ENCODE assay signal across 1 cellular context in genomic region chr6:33454009-33454946, GRCh38.
TF ChIP-seq lines count a peak whose summit lies in the region.

TSS of gene ZBTB9 (plus strand) at chr6:33454576. CDS start at chr6:33455101, 525 bp downstream.

TF ChIP-seq in GM12878, 131 proteins besides CTCF, POLR2A, EP300 and RAD21 (continued from another document and continues in another):
- peak; percentile 52 for TF ChIP-seq E4F1 (IDR thresholded peaks at IDR 0.05; ENCODE audit: borderline replicate concordance, partially characterized antibody)
- TF ChIP-seq STAT1 (conservative IDR thresholded peaks at IDR 0.05) = no peak
- 0 out of 2 replicates have a peak, but pooled peaks have one; percentile 21 for TF ChIP-seq IRF4 (IDR thresholded peaks at IDR 0.05; ENCODE audit: low read depth, low read length)
- TF ChIP-seq CBX5 (IDR thresholded peaks at IDR 0.05; ENCODE audit: low read depth) = no peak
- TF ChIP-seq USF2 (IDR thresholded peaks at IDR 0.05; ENCODE audit: borderline replicate concordance, low read depth, low read length) = no peak
- TF ChIP-seq TARDBP (IDR thresholded peaks at IDR 0.05; ENCODE audit: borderline replicate concordance) = no peak
- TF ChIP-seq ZSCAN29 (IDR thresholded peaks at IDR 0.05) = 0 out of 2 replicates have a peak, but pooled peaks have one; percentile 6
- TF ChIP-seq HDGF (IDR thresholded peaks at IDR 0.05) = no peak; the same call in 1 of the 2 replicates
- no peak for TF ChIP-seq EED (IDR thresholded peaks at IDR 0.05; ENCODE audit: low read depth)
- peak; percentile 35; the same call in 1 of the 2 replicates for TF ChIP-seq NR2F1 (conservative IDR thresholded peaks at IDR 0.05)
- TF ChIP-seq CHD1 (IDR thresholded peaks at IDR 0.05; ENCODE audit: low read depth, low read length) = no peak
- TF ChIP-seq RELB (IDR thresholded peaks at IDR 0.05; ENCODE audit: low read depth) = peak; percentile 54; the same call in 1 of the 2 replicates
- TF ChIP-seq EGR1 (IDR thresholded peaks at IDR 0.05; ENCODE audit: borderline replicate concordance in 1 of 2, low read depth in 2 of 2, low read length in 2 of 2) = peak in 1 of 2 experiments; percentile 88; a peak in 1 of 3 replicates
- TF ChIP-seq TBL1XR1 (IDR thresholded peaks at IDR 0.05; ENCODE audit: low read depth, low read length) = no peak
- peak; percentile 79 for TF ChIP-seq IRF3 (IDR thresholded peaks at IDR 0.05)
- TF ChIP-seq CREM (IDR thresholded peaks at IDR 0.05; ENCODE audit: low read depth) = peak; percentile 62
- no peak for TF ChIP-seq LARP7 (IDR thresholded peaks at IDR 0.05)
- TF ChIP-seq ZNF384 (IDR thresholded peaks at IDR 0.05; ENCODE audit: borderline replicate concordance, low read depth, low read length) = no peak
- no peak for TF ChIP-seq MYC (IDR thresholded peaks at IDR 0.05; ENCODE audit: insufficient read depth, insufficient read length, insufficient replicate concordance, low read length, severe bottlenecking)
- TF ChIP-seq CBFB (IDR thresholded peaks at IDR 0.05; ENCODE audit: low read depth) = no peak
- TF ChIP-seq RAD51 (IDR thresholded peaks at IDR 0.05) = no peak
- TF ChIP-seq SIX5 (IDR thresholded peaks at IDR 0.05; ENCODE audit: low read depth, low read length, severe bottlenecking) = peak; percentile 4
- TF ChIP-seq PBX3 (IDR thresholded peaks at IDR 0.05; ENCODE audit: insufficient replicate concordance, low read depth, low read length) = no peak
- peak; percentile 83 for TF ChIP-seq PML (IDR thresholded peaks at IDR 0.05; ENCODE audit: low read length)
- no peak for TF ChIP-seq ATF2 (IDR thresholded peaks at IDR 0.05; ENCODE audit: low read length)
- no peak for TF ChIP-seq YBX1 (IDR thresholded peaks at IDR 0.05)
- TF ChIP-seq ELK1 (IDR thresholded peaks at IDR 0.05; ENCODE audit: low read depth, low read length) = peak; percentile 58; the same call in 1 of the 2 replicates
- TF ChIP-seq ZNF622 (IDR thresholded peaks at IDR 0.05) = no peak
- TF ChIP-seq BRCA1 (IDR thresholded peaks at IDR 0.05; ENCODE audit: low read depth, low read length) = no peak
- TF ChIP-seq JUND (IDR thresholded peaks at IDR 0.05; ENCODE audit: low read depth, low read length) = no peak
- no peak for TF ChIP-seq MTA2 (IDR thresholded peaks at IDR 0.05; ENCODE audit: low read depth)
- peak; percentile 39; the same call in 1 of the 3 replicates for TF ChIP-seq POU2F2 (IDR thresholded peaks at IDR 0.05; ENCODE audit: borderline replicate concordance, low read depth, low read length)
- TF ChIP-seq FOS (IDR thresholded peaks at IDR 0.05; ENCODE audit: borderline replicate concordance, extremely low read depth, insufficient read length) = peak; percentile 73
- TF ChIP-seq CREB1 (IDR thresholded peaks at IDR 0.05; ENCODE audit: low read depth) = peak; percentile 85
- TF ChIP-seq ZZZ3 (IDR thresholded peaks at IDR 0.05; ENCODE audit: control insufficient read depth, insufficient read length, low read depth) = no peak
- 0 out of 2 replicates have a peak, but pooled peaks have one; percentile 28 for TF ChIP-seq PAX5 (IDR thresholded peaks at IDR 0.05; ENCODE audit: borderline replicate concordance, low read depth, low read length)
- TF ChIP-seq IRF5 (IDR thresholded peaks at IDR 0.05; ENCODE audit: borderline replicate concordance) = no peak
- TF ChIP-seq JUNB (IDR thresholded peaks at IDR 0.05) = no peak
- no peak for TF ChIP-seq CHD4 (IDR thresholded peaks at IDR 0.05)
- peak; percentile 90 for TF ChIP-seq GABPA (IDR thresholded peaks at IDR 0.05; ENCODE audit: low read depth)
- no peak for TF ChIP-seq NR2C1 (IDR thresholded peaks at IDR 0.05)
- no peak for TF ChIP-seq KAT2A (conservative IDR thresholded peaks at IDR 0.05; ENCODE audit: control insufficient read depth, low read depth, low read length)
- 0 out of 2 replicates have a peak, but pooled peaks have one; percentile 20 for TF ChIP-seq MEF2A (IDR thresholded peaks at IDR 0.05; ENCODE audit: insufficient read depth, low read depth, low read length)
- no peak for TF ChIP-seq E2F8 (IDR thresholded peaks at IDR 0.05; ENCODE audit: low read depth, partially characterized antibody)
- no peak for TF ChIP-seq ZNF274 (IDR thresholded peaks at IDR 0.05; ENCODE audit: insufficient read depth, insufficient read length)
- no peak for TF ChIP-seq ZBTB4 (CRISPR knock-in tag; IDR thresholded peaks at IDR 0.05)
